In the genomic region with DNA sequence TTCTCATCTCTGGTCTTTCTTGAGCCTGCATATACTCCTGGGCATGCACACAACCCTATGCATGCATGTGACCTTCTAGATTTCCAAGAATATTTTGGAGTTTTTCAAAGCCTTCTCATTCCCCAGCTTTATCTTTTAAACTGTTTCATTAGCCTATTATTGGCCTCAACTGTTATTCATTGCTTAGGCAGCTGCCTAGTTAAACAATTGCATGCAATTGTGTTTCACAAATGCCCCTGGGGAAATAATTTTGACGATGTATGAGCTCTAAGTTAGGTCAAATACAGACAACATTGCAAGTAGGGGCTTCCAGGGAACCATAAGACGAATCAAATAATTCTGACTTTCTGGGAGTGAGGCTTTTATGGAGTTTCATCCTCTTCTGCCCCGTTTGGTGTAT, we compare ENCODE assay signal across 24 cellular contexts. TPM values are rescaled to one million over a fixed set of nuclear protein-coding genes. Genes with fewer than 3 reads are reported as not detected.
DNase-seq lines count a peak whose midpoint lies in the region; ATAC-seq, FAIRE-seq and TF ChIP-seq lines count a peak whose summit lies in the region.
"Had no signal": no experiment of that assay in that cellular context is flagged by ENCODE, and none has a peak within 500 bp of the region (broad histone marks: within the 10 kb centered on the region; RNA-seq: fewer than 3 reads in every experiment).

No MANE protein-coding gene starts in this region.

- WGBS in A549 (ENCODE audit: missing lambda C conversion rate) = 52% methylated on average over 3 of the region's 3 CpGs
- WGBS in trophoblast cell (ENCODE audit: extremely low coverage, insufficient coverage, insufficient read length) = no CpG with 5 or more reads among the region's 3 CpGs

- no peak overlapping the region for H3K4me3 Mint-ChIP-seq in CD8-positive, alpha-beta T cell
- H3K4me3 Mint-ChIP-seq: CD4-positive, CD25-positive, alpha-beta regulatory T cell; CD8-positive, alpha-beta memory T cell had no signal

- H2AFZ ChIP-seq in trophoblast cell (ENCODE audit: insufficient read depth, low read length, poor library complexity) = no peak overlapping the region
- H2AFZ ChIP-seq: GM23248 had no signal

- H3K27ac Mint-ChIP-seq in CD8-positive, alpha-beta T cell = peak overlapping the region; percentile 22
- H3K27ac Mint-ChIP-seq: CD4-positive, CD25-positive, alpha-beta regulatory T cell had no signal

- H3K4me1 Mint-ChIP-seq in CD8-positive, alpha-beta T cell (ENCODE audit: low read depth) = no peaks in the 10 kb centered on the region

- no peak overlapping the region for H3K14ac ChIP-seq in trophoblast cell (ENCODE audit: low read length)

- TF ChIP-seq RAD21 in A549 (conservative IDR thresholded peaks at IDR 0.05 in 1 of 2, IDR thresholded peaks at IDR 0.05 in 1 of 2) = no peak

- TF ChIP-seq CTCF in A549 (IDR thresholded peaks at IDR 0.05) = no peak
- no peak for TF ChIP-seq CTCF in CD8-positive, alpha-beta T cell (IDR thresholded peaks at IDR 0.05)

- TF ChIP-seq POLR2A in A549 (IDR thresholded peaks at IDR 0.05; ENCODE audit: low read length) = no peak

- H4K12ac ChIP-seq in trophoblast cell (ENCODE audit: low read depth, low read length) = no peak overlapping the region

- no peak overlapping the region for H4K8ac ChIP-seq in trophoblast cell (ENCODE audit: low read depth, low read length)

- H3K27ac ChIP-seq in A549 (no peak overlapping the region), trophoblast cell (ENCODE audit: low read depth, low read length) (no peak overlapping the region)
- no peak overlapping the region for H3K27ac ChIP-seq in CD8-positive, alpha-beta T cell (ENCODE audit: low read depth, low read length)
- H3K27ac ChIP-seq: C4-2B, GM23248 had no signal

- no peak overlapping the region for H2BK5ac ChIP-seq in trophoblast cell (ENCODE audit: low read depth, low read length, poor library complexity)

- H2AK5ac ChIP-seq in trophoblast cell (ENCODE audit: low read length) = no peak overlapping the region

- H3K9me3 Mint-ChIP-seq in CD8-positive, alpha-beta T cell = no peaks in the 10 kb centered on the region
- H3K9me3 Mint-ChIP-seq: CD8-positive, alpha-beta memory T cell had no signal

- no peak overlapping the region for H4K91ac ChIP-seq in trophoblast cell (ENCODE audit: low read depth, low read length)

- H3K18ac ChIP-seq in trophoblast cell (ENCODE audit: low read length) = no peak overlapping the region

- CTCF ChIA-PET in A549 (lab: Yijun Ruan, JAX) = interaction anchor here (1.1 to 7.7 kb wide), 4 partner anchors 10 to 115 kb away, joined by 4 to 49 read pairs (median 12); partner anchors contain the start of gene COX6B1
- CTCF ChIA-PET in CD8-positive, alpha-beta T cell (lab: Charles Lee) = no interaction called here

- H2BK12ac ChIP-seq in trophoblast cell (ENCODE audit: low read length) = no peak overlapping the region

- peak; percentile 78 for FAIRE-seq in A549 (lab: Jason Lieb, UNC)
- no peak for FAIRE-seq in HTR-8/SVneo (lab: Jason Lieb, UNC)
- FAIRE-seq: D721Med, GM12878, GM19239, H1 had no signal

- POLR2A ChIA-PET in A549 (lab: Yijun Ruan, JAX) = interaction anchor here (1.1 kb wide), 1 partner anchor 10 kb away, joined by 3 read pairs; no protein-coding TSS in a partner anchor
- POLR2A ChIA-PET in CD8-positive, alpha-beta T cell (lab: Charles Lee) = interaction anchor here (0.6 kb wide), 1 partner anchor 201 kb away, joined by 3 read pairs; no protein-coding TSS in a partner anchor

- H3K36me3 ChIP-seq in CD8-positive, alpha-beta T cell (ENCODE audit: insufficient read depth, low read length) = no peaks in the 10 kb centered on the region
- peaks cover 7 to 10% of the 10 kb centered on the region in 2 experiments for H3K36me3 ChIP-seq in trophoblast cell (ENCODE audit: control insufficient read depth in 1 of 2, insufficient read depth in 2 of 2, low read length in 2 of 2)

- H3K4me1 ChIP-seq in A549 = no peaks in the 10 kb centered on the region
- no peaks in the 10 kb centered on the region for H3K4me1 ChIP-seq in CD8-positive, alpha-beta T cell (ENCODE audit: insufficient read depth, low read length)
- no peaks in the 10 kb centered on the region for H3K4me1 ChIP-seq in trophoblast cell (ENCODE audit: control insufficient read depth in 1 of 2, insufficient read depth in 2 of 2, low read length in 2 of 2)

- ATAC-seq in A549 (no peak), HG02973 (IDR thresholded peaks at IDR 0.05; ENCODE audit: unreplicated experiment) (no peak)
- no peak for ATAC-seq in CD8-positive, alpha-beta T cell
- ATAC-seq: GM12878 had no signal

- H3K4ac ChIP-seq in trophoblast cell (ENCODE audit: low read depth, low read length) = no peak overlapping the region

- H3K27me3 ChIP-seq in CD8-positive, alpha-beta T cell (ENCODE audit: insufficient read depth, low read length) = no peaks in the 10 kb centered on the region
- H3K27me3 ChIP-seq in trophoblast cell (ENCODE audit: insufficient read depth, low read length) = no peaks in the 10 kb centered on the region

- no peaks in the 10 kb centered on the region for H3K79me2 ChIP-seq in trophoblast cell (ENCODE audit: control insufficient read depth, insufficient read depth, low read length, poor library complexity)

- DNase-seq in A549 (ENCODE audit: low read depth in 1 of 2, low spot score in 1 of 2) = no peak
- DNase-seq in CD8-positive, alpha-beta T cell = no peak
- DNase-seq in foreskin melanocyte = peak; percentile 68
- DNase-seq in trophoblast cell = peak; percentile 58 to 91
- DNase-seq in HTR-8/SVneo (ENCODE audit: insufficient read length, low spot score) = no peak
- no peak for DNase-seq in NCI-H1930 (lab: John Stamatoyannopoulos, UW)
- DNase-seq: 8988T; CD4-positive, CD25-positive, alpha-beta regulatory T cell; CD8-positive, alpha-beta memory T cell; DMS 273 treated with DMSO at 0.1 percent for 48 hours; DMS79; EL; GDM1; GM23248; H7; HCEC 1CT had no signal

- H3K36me3 Mint-ChIP-seq in CD8-positive, alpha-beta T cell = peaks cover 31% of the 10 kb centered on the region

- H3K27me3 Mint-ChIP-seq in CD8-positive, alpha-beta T cell (ENCODE audit: low read depth) = peaks cover 1% of the 10 kb centered on the region
- H3K27me3 Mint-ChIP-seq: CD8-positive, alpha-beta memory T cell had no signal

- no peaks in the 10 kb centered on the region for H3K9me3 ChIP-seq in A549
- no peaks in the 10 kb centered on the region for H3K9me3 ChIP-seq in CD8-positive, alpha-beta T cell (ENCODE audit: low read length)
- peaks cover 1% of the 10 kb centered on the region for H3K9me3 ChIP-seq in trophoblast cell (ENCODE audit: insufficient read depth, low read depth, low read length)

- no peak overlapping the region for H3K4me2 ChIP-seq in A549
- no peak overlapping the region for H3K4me2 ChIP-seq in trophoblast cell (ENCODE audit: low read length)

- intact Hi-C loops in CD8-positive, alpha-beta T cell (cut with DNase I, micrococcal nuclease) = no loop called here

- H2BK120ac ChIP-seq in trophoblast cell (ENCODE audit: insufficient read depth, low read length, poor library complexity) = no peak overlapping the region

- no peak for TF ChIP-seq EP300 in A549 (IDR thresholded peaks at IDR 0.05)

- H3K4me3 ChIP-seq in A549 = no peak overlapping the region
- no peak overlapping the region for H3K4me3 ChIP-seq in CD8-positive, alpha-beta T cell (ENCODE audit: low read depth, low read length)
- no peak overlapping the region for H3K4me3 ChIP-seq in trophoblast cell (ENCODE audit: low read depth, low read length)
- H3K4me3 ChIP-seq: GM12878, GM23248 had no signal

- no peak overlapping the region for H3K23ac ChIP-seq in trophoblast cell (ENCODE audit: low read length)

- no peak overlapping the region for H3K9ac ChIP-seq in trophoblast cell (ENCODE audit: low read length)
- H3K9ac ChIP-seq: GM23248 had no signal

- H3K79me1 ChIP-seq in trophoblast cell (ENCODE audit: low read length) = no peaks in the 10 kb centered on the region

RNA-seq across cellular contexts. Expression of gene UPK1A, which starts 2.3 kb away (rescaled TPM):
- polyA plus RNA-seq in A549 (2011; rRNA removed) = 0.78 and 1.4 TPM in 2 replicates
- 0.65 and 0.79 TPM in 2 replicates for polyA plus RNA-seq in A549 (2012; cell fraction: cytosol; rRNA removed)
- polyA plus RNA-seq in A549 (2012; cell fraction: nucleus; rRNA removed) = 0.75 and 0.90 TPM in 2 replicates
- 0.37 to 0.44 TPM (median 0.39 TPM) in 3 replicates for polyA plus RNA-seq in A549 (2017; fragmentation: RNase III; extraction: RNeasy Plus Mini Kit Qiagen cat#74134 plus additional on column Dnase treatment)
- polyA minus RNA-seq in A549 (2011; rRNA and poly(A)+ RNA removed) = 0.83 and 0.92 TPM in 2 replicates
- total RNA-seq in CD8-positive, alpha-beta T cell = not detected
- 0.16 and 0.17 TPM in 2 replicates for polyA plus RNA-seq in trophoblast cell (2013)
- total RNA-seq: A673; CD4-positive, CD25-positive, alpha-beta regulatory T cell; GM12878; GM23248 had no signal
- polyA plus RNA-seq: CD4-positive, CD25-positive, alpha-beta regulatory T cell; CD8-positive, alpha-beta memory T cell; GM23248 had no signal

RNA-seq across cellular contexts. Expression of gene COX6B1, which starts 15.9 kb away (rescaled TPM):
- 749 and 1,115 TPM in 2 replicates for polyA plus RNA-seq in A549 (2011; rRNA removed)
- 1,921 and 2,479 TPM in 2 replicates for polyA plus RNA-seq in A549 (2012; cell fraction: cytosol; rRNA removed)
- 1,210 and 1,387 TPM in 2 replicates for polyA plus RNA-seq in A549 (2012; cell fraction: nucleus; rRNA removed)
- polyA plus RNA-seq in A549 (2017; fragmentation: RNase III; extraction: RNeasy Plus Mini Kit Qiagen cat#74134 plus additional on column Dnase treatment) = 1,179 to 1,276 TPM (median 1,260 TPM) in 3 replicates
- 458 and 693 TPM in 2 replicates for polyA minus RNA-seq in A549 (2011; rRNA and poly(A)+ RNA removed)
- total RNA-seq in CD8-positive, alpha-beta T cell = 100 to 1,000 TPM; 152 to 171 TPM
- polyA plus RNA-seq in trophoblast cell (2013) = 634 and 650 TPM in 2 replicates

RNA-seq across cellular contexts. Expression of gene ETV2, which starts 22.4 kb away (rescaled TPM):
- polyA plus RNA-seq in A549 (2011; rRNA removed) (0.15 and 0.36 TPM in 2 replicates), A549 (2017; fragmentation: RNase III; extraction: RNeasy Plus Mini Kit Qiagen cat#74134 plus additional on column Dnase treatment) (1.1 to 1.3 TPM (median 1.1 TPM) in 3 replicates)
- polyA plus RNA-seq in A549 (2012; cell fraction: cytosol; rRNA removed) = 1.5 and 1.7 TPM in 2 replicates
- 1.1 and 2.0 TPM in 2 replicates for polyA plus RNA-seq in A549 (2012; cell fraction: nucleus; rRNA removed)
- polyA minus RNA-seq in A549 (2011; rRNA and poly(A)+ RNA removed) = not detected in 2 replicates
- total RNA-seq in CD8-positive, alpha-beta T cell = 1 to 10 TPM in 1 of 2 experiments, not detected in 1; 1.1 TPM
- polyA plus RNA-seq in trophoblast cell (2013) = 1.0 and 1.2 TPM in 2 replicates
- total RNA-seq: CD4-positive, CD25-positive, alpha-beta regulatory T cell; GM23248 had no signal

RNA-seq across cellular contexts. Expression of gene RBM42, which starts 35.1 kb away (rescaled TPM):
- 62.1 and 80.4 TPM in 2 replicates for polyA plus RNA-seq in A549 (2011; rRNA removed)
- 157 and 167 TPM in 2 replicates for polyA plus RNA-seq in A549 (2012; cell fraction: cytosol; rRNA removed)
- 190 and 224 TPM in 2 replicates for polyA plus RNA-seq in A549 (2012; cell fraction: nucleus; rRNA removed)
- 124 to 131 TPM (median 128 TPM) in 3 replicates for polyA plus RNA-seq in A549 (2017; fragmentation: RNase III; extraction: RNeasy Plus Mini Kit Qiagen cat#74134 plus additional on column Dnase treatment)
- 43.4 and 65.1 TPM in 2 replicates for polyA minus RNA-seq in A549 (2011; rRNA and poly(A)+ RNA removed)
- 10 to 100 TPM; 49.9 to 51.3 TPM for total RNA-seq in CD8-positive, alpha-beta T cell
- 46.9 and 47.8 TPM in 2 replicates for polyA plus RNA-seq in trophoblast cell (2013)

RNA-seq across cellular contexts. Expression of gene ZBTB32, which starts 40.4 kb away (rescaled TPM):
- polyA plus RNA-seq in A549 (2011; rRNA removed) = not detected in 2 replicates
- not detected in 2 replicates for polyA plus RNA-seq in A549 (2012; cell fraction: cytosol; rRNA removed)
- polyA plus RNA-seq in A549 (2012; cell fraction: nucleus; rRNA removed) = not detected in 2 replicates
- not detected in 3 replicates for polyA plus RNA-seq in A549 (2017; fragmentation: RNase III; extraction: RNeasy Plus Mini Kit Qiagen cat#74134 plus additional on column Dnase treatment)
- polyA minus RNA-seq in A549 (2011; rRNA and poly(A)+ RNA removed) = not detected in 2 replicates
- 1 to 10 TPM; 4.3 to 7.3 TPM for total RNA-seq in CD8-positive, alpha-beta T cell
- not detected in 2 replicates for polyA plus RNA-seq in trophoblast cell (2013)
- total RNA-seq: A673, GM23248, H7 had no signal
- polyA plus RNA-seq: BJ, GM23248 had no signal

Comparison
In these comparisons a context has a peak if more than half of its experiments do, and no peak if none do; other contexts are left out.
1. DNase-seq: peak in foreskin melanocyte (single experiment) and trophoblast cell (2 of 2); none in A549 (0 of 2), CD8-positive, alpha-beta T cell (0 of 7), HTR-8/SVneo (single experiment) and NCI-H1930 (0 of 2).